8 cellular contexts compared by ENCODE assay signal in genomic region chr6:8435093-8435844, GRCh38. TPM values are rescaled to one million over a fixed set of nuclear protein-coding genes. Genes with fewer than 3 reads are reported as not detected.
A peak's percentile ranks its signal among the peaks of the same experiment; 100 is the strongest.
DNase-seq lines count a peak whose midpoint lies in the region; TF ChIP-seq lines count a peak whose summit lies in the region.

Gene SLC35B3 (minus strand): TSS chr6:8435545.

- H3K9ac ChIP-seq in MM.1S (ENCODE audit: low read length) = peak within 1 kb of the TSS; percentile 83

- H3K36me3 Mint-ChIP-seq in nephron progenitor cell (ENCODE audit: low read depth) = peaks cover 10% of the 10 kb centered on the region
- H3K36me3 Mint-ChIP-seq in stimulated activated naive CD8-positive, alpha-beta T cell treated with anti-CD3 and anti-CD28 coated beads, Interleukin-15, Interleukin-2, amounts not matched to agents 100 ng/mL and 50 ng/mL, for 24 hours (ENCODE audit: low read depth) = peaks cover 26% of the 10 kb centered on the region

- 0 out of 2 replicates have a peak, but pooled peaks cover 2% of the 10 kb centered on the region for H3K27me3 ChIP-seq in MM.1S (replicated peaks; ENCODE audit: insufficient read depth, low read length)

- peak within 1 kb of the TSS; percentile 86 for H3K4me3 ChIP-seq in MM.1S (ENCODE audit: low read length)

- H3K9me3 Mint-ChIP-seq in nephron progenitor cell = no peaks in the 10 kb centered on the region
- peaks cover 5% of the 10 kb centered on the region for H3K9me3 Mint-ChIP-seq in stimulated activated naive CD8-positive, alpha-beta T cell treated with anti-CD3 and anti-CD28 coated beads, Interleukin-15, Interleukin-2, amounts not matched to agents 100 ng/mL and 50 ng/mL, for 24 hours

- H3K27ac Mint-ChIP-seq in nephron progenitor cell = peak within 1 kb of the TSS; percentile 86
- peak within 1 kb of the TSS; percentile 97 for H3K27ac Mint-ChIP-seq in stimulated activated naive CD8-positive, alpha-beta T cell treated with anti-CD3 and anti-CD28 coated beads, Interleukin-15, Interleukin-2, amounts not matched to agents 100 ng/mL and 50 ng/mL, for 24 hours

- H3K4me2 ChIP-seq in MM.1S (ENCODE audit: low read depth, low read length) = peak within 1 kb of the TSS; percentile 83

- H3K27me3 Mint-ChIP-seq in nephron progenitor cell (ENCODE audit: low read depth, poor library complexity) = no peaks in the 10 kb centered on the region
- no peaks in the 10 kb centered on the region for H3K27me3 Mint-ChIP-seq in stimulated activated naive CD8-positive, alpha-beta T cell treated with anti-CD3 and anti-CD28 coated beads, Interleukin-15, Interleukin-2, amounts not matched to agents 100 ng/mL and 50 ng/mL, for 24 hours

- H3K9me3 ChIP-seq in MM.1S (replicated peaks; ENCODE audit: insufficient read depth, low read length) = no peaks in the 10 kb centered on the region

- no peaks in the 10 kb centered on the region for H3K36me3 ChIP-seq in MM.1S (replicated peaks; ENCODE audit: insufficient read depth, low read length)

- peak within 1 kb of the TSS; percentile 100 for H2AFZ ChIP-seq in MM.1S (ENCODE audit: low read length)

- TF ChIP-seq CTCF in MM.1S (IDR thresholded peaks at IDR 0.05; ENCODE audit: low read length) = no peak
- no peak for TF ChIP-seq CTCF in nephron progenitor cell (IDR thresholded peaks at IDR 0.05)

- no peaks in the 10 kb centered on the region for H3K9me2 ChIP-seq in MM.1S (replicated peaks; ENCODE audit: insufficient read depth, low read length)

- H3K4me1 Mint-ChIP-seq in nephron progenitor cell = peaks cover 59% of the 10 kb centered on the region
- H3K4me1 Mint-ChIP-seq in stimulated activated naive CD8-positive, alpha-beta T cell treated with anti-CD3 and anti-CD28 coated beads, Interleukin-15, Interleukin-2, amounts not matched to agents 100 ng/mL and 50 ng/mL, for 24 hours (ENCODE audit: low read depth) = peaks cover 46% of the 10 kb centered on the region

- peak within 1 kb of the TSS; percentile 24; the same call in 1 of the 2 replicates for H3K27ac ChIP-seq in MM.1S (ENCODE audit: low read length)

- H4K20me1 ChIP-seq in MM.1S (ENCODE audit: insufficient read depth, low read length) = no peaks in the 10 kb centered on the region

- H3K79me2 ChIP-seq in MM.1S (ENCODE audit: low read length) = peaks cover 24% of the 10 kb centered on the region

- peaks cover 4% of the 10 kb centered on the region; the same call in 1 of the 2 replicates for H3K4me1 ChIP-seq in MM.1S (ENCODE audit: low read length)

- in situ Hi-C loops in G401 (cut with HindIII; ENCODE audit: low sequenced_read_pairs) = no loop called here

- peak within 1 kb of the TSS; percentile 91 for H3K4me3 Mint-ChIP-seq in nephron progenitor cell
- H3K4me3 Mint-ChIP-seq in stimulated activated naive CD8-positive, alpha-beta T cell treated with anti-CD3 and anti-CD28 coated beads, Interleukin-15, Interleukin-2, amounts not matched to agents 100 ng/mL and 50 ng/mL, for 24 hours = peak within 1 kb of the TSS; percentile 95

- DNase-seq in G401 (ENCODE audit: low spot score) (peak; percentile 90), HCEC 1CT (peak; percentile 89), MM.1S (peak; percentile 95), SHP77 treated with DMSO at 0.1 percent for 48 hours (lab: John Stamatoyannopoulos, UW) (peak; percentile 77), activated gamma-delta T cell (lab: John Stamatoyannopoulos, UW) (peak; percentile 97), fibroblast of the conjunctiva (ENCODE audit: low read depth) (peak; percentile 85), nephron progenitor cell (peak; percentile 98)

- no peaks in the 10 kb centered on the region for H3F3A ChIP-seq in MM.1S (ENCODE audit: insufficient read depth, low read length)

RNA-seq across cellular contexts. Expression of gene SLC35B3, which starts in this region (rescaled TPM):
- total RNA-seq in G401 (2014; rRNA removed; shearing (Covaris generic)) = 5.1 and 12.6 TPM in 2 replicates

Comparison
In these comparisons a context has a peak if more than half of its experiments do, and no peak if none do; other contexts are left out.
1. Peak in every context shown above with its lines: DNase-seq, H3K4me3 ChIP-seq and H3K27ac ChIP-seq.